ENCODE assay signal across 8 cellular contexts in genomic region chr10:105237685-105238084, GRCh38.
"Had no signal": no experiment of that assay in that cellular context is flagged by ENCODE, and none has a peak within 500 bp of the region (broad histone marks: within the 10 kb centered on the region; RNA-seq: fewer than 3 reads in every experiment).

No MANE protein-coding gene starts in this region.

- ATAC-seq: GM12878 had no signal

- DNase-seq: GDM1, GF-D8 had no signal

- FAIRE-seq: G401.6, GM12878, GM12891, GM12892, GM18507, GM19239 had no signal

- H3K4me3 ChIP-seq: GM12878 had no signal
